Comparison of ENCODE assay signal across 9 cellular contexts in genomic region chrX:40145670-40146470, GRCh38. TPM values are rescaled to one million over a fixed set of nuclear protein-coding genes. Genes with fewer than 3 reads are reported as not detected.
DNase-seq lines count a peak whose midpoint lies in the region; ATAC-seq and TF ChIP-seq lines count a peak whose summit lies in the region.
"Had no signal": no experiment of that assay in that cellular context is flagged by ENCODE, and none has a peak within 500 bp of the region (broad histone marks: within the 10 kb centered on the region; RNA-seq: fewer than 3 reads in every experiment).

No MANE protein-coding gene starts in this region.

- H3K27me3 Mint-ChIP-seq in activated CD4-positive, alpha-beta T cell treated with anti-CD3 and anti-CD28 coated beads, Interleukin-2, amount 10 ng/mL, durations not matched to agents 7 days and 5 days, result no peaks in the 10 kb centered on the region

- TF ChIP-seq POLR2A in body of pancreas (IDR thresholded peaks at IDR 0.05) (no peak), right lobe of liver (IDR thresholded peaks at IDR 0.05) (no peak)

- H3K9me3 ChIP-seq in body of pancreas (no peaks in the 10 kb centered on the region), right lobe of liver (no peaks in the 10 kb centered on the region), tibial artery (no peaks in the 10 kb centered on the region)

- WGBS in body of pancreas, 2 donors, result 21% methylated on average over 29 of the region's 66 CpGs; no CpG with 5 or more reads in 1 of the 2 donors
- 9% methylated on average over 21 of the region's 66 CpGs for WGBS in right lobe of liver (ENCODE audit: insufficient coverage, low coverage, low lambda C conversion rate, missing lambda C conversion rate)

- peak overlapping the region in 1 of 4 donors; percentile 21 for H3K27ac ChIP-seq in body of pancreas
- H3K27ac ChIP-seq in right lobe of liver, result no peak overlapping the region
- peak overlapping the region; percentile 52 to 58 for H3K27ac ChIP-seq in tibial artery

- H3K9me3 Mint-ChIP-seq in activated CD4-positive, alpha-beta T cell treated with anti-CD3 and anti-CD28 coated beads, Interleukin-2, amount 10 ng/mL, durations not matched to agents 7 days and 5 days, result no peaks in the 10 kb centered on the region

- DNase-seq in activated CD4-positive, alpha-beta T cell treated with anti-CD3 and anti-CD28 coated beads, Interleukin-2, amount 10 ng/mL, durations not matched to agents 7 days and 5 days, result no peak
- DNase-seq in activated CD4-positive, alpha-beta T cell treated with anti-CD3 and anti-CD28 coated beads for 1 hour, result no peak
- no peak for DNase-seq in body of pancreas
- no peak for DNase-seq in right lobe of liver
- no peak for DNase-seq in tibial artery
- no peak for DNase-seq in cerebellar nuclear complex (lab: John Stamatoyannopoulos, UW)
- no peak for DNase-seq in NCI-H524 treated with DMSO at 0.1 percent for 48 hours (lab: John Stamatoyannopoulos, UW)
- no peak for DNase-seq in MV-4-11 (lab: John Stamatoyannopoulos, UW)

- CTCF ChIA-PET in activated CD4-positive, alpha-beta T cell treated with anti-CD3 and anti-CD28 coated beads, Interleukin-2, amount 10 ng/mL, durations not matched to agents 7 days and 5 days (lab: Charles Lee), result interaction anchor here (0.5 to 1.5 kb wide), 4 partner anchors 15 to 60 kb away, joined by 3 to 6 read pairs (median 4); no protein-coding TSS in a partner anchor

- no peaks in the 10 kb centered on the region for H3K27me3 ChIP-seq in body of pancreas
- H3K27me3 ChIP-seq in right lobe of liver, result peaks cover 0 to 6% of the 10 kb centered on the region in 2 donors
- H3K27me3 ChIP-seq in tibial artery, result no peaks in the 10 kb centered on the region

- H3K36me3 Mint-ChIP-seq in activated CD4-positive, alpha-beta T cell treated with anti-CD3 and anti-CD28 coated beads, Interleukin-2, amount 10 ng/mL, durations not matched to agents 7 days and 5 days (ENCODE audit: low read depth), result no peaks in the 10 kb centered on the region

- H3K4me3 ChIP-seq in body of pancreas (no peak overlapping the region), right lobe of liver (peak overlapping the region; percentile 46 to 51 (median 51)), tibial artery (peak overlapping the region; percentile 51 to 60)

- TF ChIP-seq CTCF in body of pancreas (IDR thresholded peaks at IDR 0.05) (no peak), right lobe of liver (IDR thresholded peaks at IDR 0.05) (no peak), tibial artery (IDR thresholded peaks at IDR 0.05) (no peak)

- H3K4me3 Mint-ChIP-seq in activated CD4-positive, alpha-beta T cell treated with anti-CD3 and anti-CD28 coated beads, Interleukin-2, amount 10 ng/mL, durations not matched to agents 7 days and 5 days, result peak overlapping the region; percentile 45

- intact Hi-C loops in body of pancreas (cut with DNase I), result no loop called here
- intact Hi-C loops in right lobe of liver (cut with DNase I), result no loop called here
- intact Hi-C loops in tibial artery (cut with DNase I; ENCODE audit: low total_unique reads), result no loop called here

- H3K36me3 ChIP-seq in body of pancreas (replicated peaks in 1 of 2; ENCODE audit: insufficient read depth in 1 of 2, low read depth in 2 of 2) (no peaks in the 10 kb centered on the region), right lobe of liver (no peaks in the 10 kb centered on the region), tibial artery (no peaks in the 10 kb centered on the region)

- H3K4me1 ChIP-seq in body of pancreas (peaks cover 52% of the 10 kb centered on the region), right lobe of liver (peaks cover 0 to 17% (median 3%) of the 10 kb centered on the region in 4 donors), tibial artery (peaks cover 0 to 30% (median 24%) of the 10 kb centered on the region in 4 donors)

- POLR2A ChIA-PET in activated CD4-positive, alpha-beta T cell treated with anti-CD3 and anti-CD28 coated beads, Interleukin-2, amount 10 ng/mL, durations not matched to agents 7 days and 5 days (lab: Charles Lee), result interaction anchor here (0.6 kb wide), 1 partner anchor 80 kb away, joined by 6 read pairs; no protein-coding TSS in a partner anchor

- peak; percentile 30 for ATAC-seq in body of pancreas
- ATAC-seq in right lobe of liver, result peak; percentile 21 to 52 (median 26)
- ATAC-seq: Panc1 had no signal

- no peak overlapping the region for H3K27ac Mint-ChIP-seq in activated CD4-positive, alpha-beta T cell treated with anti-CD3 and anti-CD28 coated beads, Interleukin-2, amount 10 ng/mL, durations not matched to agents 7 days and 5 days

- peaks cover 14% of the 10 kb centered on the region for H3K4me1 Mint-ChIP-seq in activated CD4-positive, alpha-beta T cell treated with anti-CD3 and anti-CD28 coated beads, Interleukin-2, amount 10 ng/mL, durations not matched to agents 7 days and 5 days

RNA-seq across cellular contexts. Expression of gene BCOR, which starts 48.1 kb away (rescaled TPM):
- total RNA-seq in activated CD4-positive, alpha-beta T cell treated with anti-CD3 and anti-CD28 coated beads, Interleukin-2, amount 10 ng/mL, durations not matched to agents 7 days and 5 days, result 10 to 100 TPM; 53.1 to 54.9 TPM
- total RNA-seq in body of pancreas (10 to 100 TPM; 13.2 to 23.6 TPM), right lobe of liver (10 to 100 TPM in 4 of 6 experiments, 1 to 10 TPM in 2; 9.4 to 16.6 (median 12.0) TPM)

Comparison
In these comparisons a context has a peak if more than half of its experiments do, and no peak if none do; other contexts are left out.
1. H3K27ac ChIP-seq: peak in tibial artery (2 of 2); none in right lobe of liver (0 of 3).
2. H3K4me3 ChIP-seq: peak in right lobe of liver (3 of 3) and tibial artery (2 of 2); none in body of pancreas (0 of 2).